In genomic region chr3:155946178-155946577, GRCh38 we compare ENCODE assay signal across 15 cellular contexts.
DNase-seq lines count a peak whose midpoint lies in the region; ATAC-seq and TF ChIP-seq lines count a peak whose summit lies in the region.
"Had no signal": no experiment of that assay in that cellular context is flagged by ENCODE, and none has a peak within 500 bp of the region (broad histone marks: within the 10 kb centered on the region; RNA-seq: fewer than 3 reads in every experiment).

No MANE protein-coding gene starts in this region.

- no peaks in the 10 kb centered on the region for H3K9me3 ChIP-seq in RWPE2 (ENCODE audit: severe bottlenecking)
- H3K9me3 ChIP-seq: esophagus muscularis mucosa had no signal

- peak; percentile 80 for DNase-seq in ELR (ENCODE audit: low read depth)
- no peak for DNase-seq in RWPE2 (ENCODE audit: low spot score)
- DNase-seq in fibroblast of gingiva (ENCODE audit: low read depth): peak; percentile 81
- DNase-seq in renal cortical epithelial cell (ENCODE audit: low read depth): peak; percentile 87
- no peak for DNase-seq in activated T-helper 2 cell treated with anti-CD3 and anti-CD28 coated beads, Interferon-gamma antibody, Interleukin-2, Interleukin-4, amounts not matched to agents 10 μg/mL and 5 μg/mL and 100 μg/mL, durations not matched to agents 14 hours and 24 hours and 36 hours (ENCODE audit: low spot score)
- DNase-seq in NCI-H2081 treated with DMSO at 0.1 percent for 48 hours (lab: John Stamatoyannopoulos, UW): no peak
- DNase-seq in T-helper 9 cell: no peak
- DNase-seq in NCI-H510A (lab: John Stamatoyannopoulos, UW): no peak
- DNase-seq: aorta, Calu3, left cardiac atrium, NCI-H2227 treated with DMSO at 0.1 percent for 48 hours, Right ventricle myocardium superior had no signal

- H3K9me3 Mint-ChIP-seq in activated T-helper 2 cell treated with anti-CD3 and anti-CD28 coated beads, Interferon-gamma antibody, Interleukin-2, Interleukin-4, amounts not matched to agents 10 μg/mL and 5 μg/mL and 100 μg/mL, durations not matched to agents 14 hours and 24 hours and 36 hours: no peaks in the 10 kb centered on the region
- H3K9me3 Mint-ChIP-seq: neural crest cell had no signal

- no peak overlapping the region for H3K27ac ChIP-seq in RWPE2 (ENCODE audit: poor library complexity, severe bottlenecking)
- H3K27ac ChIP-seq: esophagus muscularis mucosa had no signal

- intact Hi-C loops in activated T-helper 2 cell treated with anti-CD3 and anti-CD28 coated beads, Interferon-gamma antibody, Interleukin-2, Interleukin-4, amounts not matched to agents 10 μg/mL and 5 μg/mL and 100 μg/mL, durations not matched to agents 14 hours and 24 hours and 36 hours (cut with micrococcal nuclease): no loop called here

- H3K4me1 Mint-ChIP-seq in activated T-helper 2 cell treated with anti-CD3 and anti-CD28 coated beads, Interferon-gamma antibody, Interleukin-2, Interleukin-4, amounts not matched to agents 10 μg/mL and 5 μg/mL and 100 μg/mL, durations not matched to agents 14 hours and 24 hours and 36 hours (ENCODE audit: low read depth): no peaks in the 10 kb centered on the region

- no peaks in the 10 kb centered on the region for H3K27me3 ChIP-seq in RWPE2 (ENCODE audit: insufficient read depth, poor library complexity, severe bottlenecking)
- H3K27me3 ChIP-seq: esophagus muscularis mucosa had no signal

- no peak overlapping the region for H3K27ac Mint-ChIP-seq in activated T-helper 2 cell treated with anti-CD3 and anti-CD28 coated beads, Interferon-gamma antibody, Interleukin-2, Interleukin-4, amounts not matched to agents 10 μg/mL and 5 μg/mL and 100 μg/mL, durations not matched to agents 14 hours and 24 hours and 36 hours

- H3K36me3 ChIP-seq in RWPE2 (ENCODE audit: low read depth): peaks cover 9% of the 10 kb centered on the region; the same call in 1 of the 2 replicates

- no peaks in the 10 kb centered on the region for H3K4me1 ChIP-seq in RWPE2 (ENCODE audit: insufficient read depth, poor library complexity, severe bottlenecking)
- H3K4me1 ChIP-seq: esophagus muscularis mucosa had no signal

- no peak overlapping the region for H3K4me3 Mint-ChIP-seq in activated T-helper 2 cell treated with anti-CD3 and anti-CD28 coated beads, Interferon-gamma antibody, Interleukin-2, Interleukin-4, amounts not matched to agents 10 μg/mL and 5 μg/mL and 100 μg/mL, durations not matched to agents 14 hours and 24 hours and 36 hours (ENCODE audit: low read depth)
- H3K4me3 Mint-ChIP-seq: neural crest cell had no signal

- no peak for TF ChIP-seq CTCF in RWPE2 (IDR thresholded peaks at IDR 0.05; ENCODE audit: poor library complexity, severe bottlenecking)

- H3K36me3 Mint-ChIP-seq in activated T-helper 2 cell treated with anti-CD3 and anti-CD28 coated beads, Interferon-gamma antibody, Interleukin-2, Interleukin-4, amounts not matched to agents 10 μg/mL and 5 μg/mL and 100 μg/mL, durations not matched to agents 14 hours and 24 hours and 36 hours (ENCODE audit: low read depth): peaks cover 7% of the 10 kb centered on the region

- no peaks in the 10 kb centered on the region for H3K27me3 Mint-ChIP-seq in activated T-helper 2 cell treated with anti-CD3 and anti-CD28 coated beads, Interferon-gamma antibody, Interleukin-2, Interleukin-4, amounts not matched to agents 10 μg/mL and 5 μg/mL and 100 μg/mL, durations not matched to agents 14 hours and 24 hours and 36 hours (ENCODE audit: low read depth)

- peak; percentile 67 for ATAC-seq in RWPE2 (ENCODE audit: low read depth)

- H3K4me3 ChIP-seq in RWPE2 (ENCODE audit: severe bottlenecking): no peak overlapping the region
- H3K4me3 ChIP-seq: esophagus muscularis mucosa had no signal

Comparison
In these comparisons a context has a peak if more than half of its experiments do, and no peak if none do; other contexts are left out.
1. DNase-seq: peak in ELR (single experiment), fibroblast of gingiva (single experiment) and renal cortical epithelial cell (single experiment); none in RWPE2 (single experiment), activated T-helper 2 cell treated with anti-CD3 and anti-CD28 coated beads, Interferon-gamma antibody, Interleukin-2, Interleukin-4, amounts not matched to agents 10 μg/mL and 5 μg/mL and 100 μg/mL, durations not matched to agents 14 hours and 24 hours and 36 hours (single experiment), NCI-H2081 treated with DMSO at 0.1 percent for 48 hours (single experiment), T-helper 9 cell (single experiment) and NCI-H510A (single experiment).